23 cellular contexts compared by ENCODE assay signal in genomic region chr7:57426629-57427003, GRCh38. TPM values are rescaled to one million over a fixed set of nuclear protein-coding genes. Genes with fewer than 3 reads are reported as not detected.
DNase-seq lines count a peak whose midpoint lies in the region; ATAC-seq and TF ChIP-seq lines count a peak whose summit lies in the region.
"Had no signal": no experiment of that assay in that cellular context is flagged by ENCODE, and none has a peak within 500 bp of the region (broad histone marks: within the 10 kb centered on the region; RNA-seq: fewer than 3 reads in every experiment).

No MANE protein-coding gene starts in this region.

- no peak overlapping the region for H3K4me3 Mint-ChIP-seq in stimulated activated naive CD8-positive, alpha-beta T cell treated with anti-CD3 and anti-CD28 coated beads, Interleukin-15, amount 100 ng/mL, for 72 hours
- H3K4me3 Mint-ChIP-seq in stimulated activated effector memory CD8-positive, alpha-beta T cell treated with anti-CD3 and anti-CD28 coated beads, Interleukin-12 subunit alpha, Interleukin-12 subunit beta, amount 100 ng/mL, for 72 hours = no peak overlapping the region
- no peak overlapping the region for H3K4me3 Mint-ChIP-seq in natural killer cell
- H3K4me3 Mint-ChIP-seq: CD4-positive, alpha-beta T cell; CD8-positive, alpha-beta T cell had no signal

- peak; percentile 26 for ATAC-seq in stimulated activated naive CD8-positive, alpha-beta T cell treated with anti-CD3 and anti-CD28 coated beads, Interleukin-15, amount 100 ng/mL, for 72 hours
- ATAC-seq in stimulated activated naive CD8-positive, alpha-beta T cell treated with anti-CD3 and anti-CD28 coated beads, Interleukin-15, Interleukin-2, amounts not matched to agents 100 U/mL and 50 U/mL, for 24 hours = no peak
- ATAC-seq in stimulated activated effector memory CD8-positive, alpha-beta T cell treated with anti-CD3 and anti-CD28 coated beads, Interleukin-12 subunit alpha, Interleukin-12 subunit beta, amount 100 ng/mL, for 72 hours = peak; percentile 11
- ATAC-seq in GM19324 (IDR thresholded peaks at IDR 0.05; ENCODE audit: low FRiP score, unreplicated experiment) = no peak
- ATAC-seq in natural killer cell = no peak
- ATAC-seq: CD8-positive, alpha-beta T cell; GM12878 had no signal

- intact Hi-C loops in natural killer cell (cut with micrococcal nuclease) = no loop called here

- peaks cover 13 to 22% of the 10 kb centered on the region in 2 donors for H3K9me3 Mint-ChIP-seq in stimulated activated naive CD8-positive, alpha-beta T cell treated with anti-CD3 and anti-CD28 coated beads, Interleukin-15, amount 100 ng/mL, for 72 hours
- peaks cover 10% of the 10 kb centered on the region for H3K9me3 Mint-ChIP-seq in stimulated activated effector memory CD8-positive, alpha-beta T cell treated with anti-CD3 and anti-CD28 coated beads, Interleukin-12 subunit alpha, Interleukin-12 subunit beta, amount 100 ng/mL, for 72 hours
- peaks cover 10 to 14% of the 10 kb centered on the region in 2 donors for H3K9me3 Mint-ChIP-seq in natural killer cell

- H3K27me3 Mint-ChIP-seq in stimulated activated naive CD8-positive, alpha-beta T cell treated with anti-CD3 and anti-CD28 coated beads, Interleukin-15, amount 100 ng/mL, for 72 hours = no peaks in the 10 kb centered on the region
- no peaks in the 10 kb centered on the region for H3K27me3 Mint-ChIP-seq in natural killer cell (ENCODE audit: low read depth in 2 of 2)
- H3K27me3 Mint-ChIP-seq: CD4-positive, alpha-beta T cell had no signal

- no peaks in the 10 kb centered on the region for H3K36me3 Mint-ChIP-seq in stimulated activated effector memory CD8-positive, alpha-beta T cell treated with anti-CD3 and anti-CD28 coated beads, Interleukin-12 subunit alpha, Interleukin-12 subunit beta, amount 100 ng/mL, for 72 hours
- H3K36me3 Mint-ChIP-seq in natural killer cell = peaks cover 19% of the 10 kb centered on the region
- H3K36me3 Mint-ChIP-seq: CD8-positive, alpha-beta T cell had no signal

- TF ChIP-seq CTCF in GM13977 (IDR thresholded peaks at IDR 0.05; ENCODE audit: extremely low read depth, insufficient read depth, missing control alignments) = no peak
- no peak for TF ChIP-seq CTCF in natural killer cell (IDR thresholded peaks at IDR 0.05)

- no peak for DNase-seq in stimulated activated naive CD8-positive, alpha-beta T cell treated with anti-CD3 and anti-CD28 coated beads, Interleukin-15, amount 100 ng/mL, for 72 hours
- DNase-seq in stimulated activated naive CD8-positive, alpha-beta T cell treated with anti-CD3 and anti-CD28 coated beads, Interleukin-15, Interleukin-2, amounts not matched to agents 100 U/mL and 50 U/mL, for 24 hours = no peak
- DNase-seq in GM13977 (ENCODE audit: low spot score) (peak; percentile 2), HT-29 (ENCODE audit: low spot score) (no peak), natural killer cell (no peak)
- no peak for DNase-seq in stimulated activated effector memory CD8-positive, alpha-beta T cell treated with anti-CD3 and anti-CD28 coated beads, Interleukin-12 subunit alpha, Interleukin-12 subunit beta, amount 100 ng/mL, for 72 hours (ENCODE audit: low spot score in 2 of 2)
- DNase-seq: 8988T; ACHN; BE2C; C1 segment of cervical spinal cord; Caco-2; Calu3; CD4-positive, alpha-beta T cell; CD8-positive, alpha-beta T cell; DMS79; DND-41; EL; GDM1 had no signal

- no peak overlapping the region for H3K27ac Mint-ChIP-seq in stimulated activated naive CD8-positive, alpha-beta T cell treated with anti-CD3 and anti-CD28 coated beads, Interleukin-15, amount 100 ng/mL, for 72 hours
- no peak overlapping the region for H3K27ac Mint-ChIP-seq in stimulated activated effector memory CD8-positive, alpha-beta T cell treated with anti-CD3 and anti-CD28 coated beads, Interleukin-12 subunit alpha, Interleukin-12 subunit beta, amount 100 ng/mL, for 72 hours
- H3K27ac Mint-ChIP-seq in natural killer cell = no peak overlapping the region
- H3K27ac Mint-ChIP-seq: CD4-positive, alpha-beta T cell; CD8-positive, alpha-beta T cell had no signal

- in situ Hi-C loops in GM13977 (cut with MboI; ENCODE audit: low pct_unique_long_range_greater_than_20kb, low sequenced_read_pairs, unreplicated experiment) = no loop called here

- no peaks in the 10 kb centered on the region for H3K4me1 Mint-ChIP-seq in stimulated activated naive CD8-positive, alpha-beta T cell treated with anti-CD3 and anti-CD28 coated beads, Interleukin-15, amount 100 ng/mL, for 72 hours
- no peaks in the 10 kb centered on the region for H3K4me1 Mint-ChIP-seq in stimulated activated effector memory CD8-positive, alpha-beta T cell treated with anti-CD3 and anti-CD28 coated beads, Interleukin-12 subunit alpha, Interleukin-12 subunit beta, amount 100 ng/mL, for 72 hours
- H3K4me1 Mint-ChIP-seq in natural killer cell = no peaks in the 10 kb centered on the region

RNA-seq across cellular contexts. Expression of gene ZNF716, which starts 23.4 kb away (rescaled TPM):
- not detected in 2 replicates for total RNA-seq in HT-29 (2014; rRNA removed; shearing (Covaris generic))
- not detected for total RNA-seq in natural killer cell
- total RNA-seq: A673; Caco-2; Calu3; CD4-positive, alpha-beta T cell; CD8-positive, alpha-beta T cell; Daoy; G401; GM12878 had no signal

Comparison
In these comparisons a context has a peak if more than half of its experiments do, and no peak if none do; other contexts are left out.
1. ATAC-seq: peak in stimulated activated naive CD8-positive, alpha-beta T cell treated with anti-CD3 and anti-CD28 coated beads, Interleukin-15, amount 100 ng/mL, for 72 hours (single experiment) and stimulated activated effector memory CD8-positive, alpha-beta T cell treated with anti-CD3 and anti-CD28 coated beads, Interleukin-12 subunit alpha, Interleukin-12 subunit beta, amount 100 ng/mL, for 72 hours (single experiment); none in stimulated activated naive CD8-positive, alpha-beta T cell treated with anti-CD3 and anti-CD28 coated beads, Interleukin-15, Interleukin-2, amounts not matched to agents 100 U/mL and 50 U/mL, for 24 hours (single experiment), GM19324 (single experiment) and natural killer cell (0 of 3).